Comparison of ENCODE assay signal across 1 cellular context in genomic region chr14:102927878-102928411, GRCh38.
TF ChIP-seq lines count a peak whose summit lies in the region.

No MANE protein-coding gene starts in this region.

TF ChIP-seq in SK-N-SH, 30 proteins besides CTCF, POLR2A, EP300 and RAD21 (continued from another document):
- TF ChIP-seq REST (IDR thresholded peaks at IDR 0.05; ENCODE audit: low read depth, low read length), result no peak
- no peak for TF ChIP-seq SIN3A (IDR thresholded peaks at IDR 0.05; ENCODE audit: borderline replicate concordance, low read depth, low read length)
- TF ChIP-seq FOSL2 (IDR thresholded peaks at IDR 0.05; ENCODE audit: borderline replicate concordance, low read depth), result no peak
- no peak for TF ChIP-seq POLR2AphosphoS5 (IDR thresholded peaks at IDR 0.05; ENCODE audit: low read depth, low read length)
- TF ChIP-seq SMC3 (IDR thresholded peaks at IDR 0.05; ENCODE audit: low read depth, low read length), result no peak
- TF ChIP-seq RXRA (IDR thresholded peaks at IDR 0.05; ENCODE audit: borderline replicate concordance, low read depth), result no peak
